In genomic region chr5:34499001-34499734, GRCh38 we compare ENCODE assay signal across 9 cellular contexts.
A peak's percentile ranks its signal among the peaks of the same experiment; 100 is the strongest.
DNase-seq lines count a peak whose midpoint lies in the region; ATAC-seq and TF ChIP-seq lines count a peak whose summit lies in the region.
"Had no signal": no experiment of that assay in that cellular context is flagged by ENCODE, and none has a peak within 500 bp of the region (broad histone marks: within the 10 kb centered on the region; RNA-seq: fewer than 3 reads in every experiment).

No MANE protein-coding gene starts in this region.

- H3K27ac Mint-ChIP-seq in activated naive CD8-positive, alpha-beta T cell treated with anti-CD3 and anti-CD28 coated beads for 36 hours, result peak overlapping the region; percentile 83
- H3K27ac Mint-ChIP-seq: T-helper 1 cell treated with Interleukin-12 subunit alpha and Interleukin-12 subunit beta and Interleukin-4 antibody, amounts not matched to agents 30 μg/mL and 1 μg/mL, for 36 hours had no signal

- H3K4me3 ChIP-seq in HL-60 (replicated peaks; ENCODE audit: insufficient read depth, low read length) (no peak overlapping the region), mucosa of rectum (ENCODE audit: low read length in 2 of 2) (no peak overlapping the region)

- H3K9me3 Mint-ChIP-seq in activated naive CD8-positive, alpha-beta T cell treated with anti-CD3 and anti-CD28 coated beads for 36 hours, result no peaks in the 10 kb centered on the region
- H3K9me3 Mint-ChIP-seq: T-helper 1 cell treated with Interleukin-12 subunit alpha and Interleukin-12 subunit beta and Interleukin-4 antibody, amounts not matched to agents 30 μg/mL and 1 μg/mL, for 36 hours had no signal

- no peaks in the 10 kb centered on the region for H3K36me3 Mint-ChIP-seq in activated naive CD8-positive, alpha-beta T cell treated with anti-CD3 and anti-CD28 coated beads for 36 hours

- peak overlapping the region; percentile 37 for H3K27ac ChIP-seq in HL-60 (replicated peaks)
- H3K27ac ChIP-seq in mucosa of rectum (ENCODE audit: low read depth in 2 of 2, low read length in 2 of 2), result peak overlapping the region; percentile 34 to 54

- no peaks in the 10 kb centered on the region for H3K27me3 ChIP-seq in HL-60 (ENCODE audit: insufficient read depth, poor library complexity, severe bottlenecking)
- no peaks in the 10 kb centered on the region for H3K27me3 ChIP-seq in mucosa of rectum (ENCODE audit: control insufficient read depth in 2 of 2, insufficient read depth in 2 of 2, low read length in 2 of 2)

- no peaks in the 10 kb centered on the region for H3K36me3 ChIP-seq in mucosa of rectum (ENCODE audit: control insufficient read depth in 2 of 2, insufficient read depth in 2 of 2, low read length in 2 of 2)

- H3K9me3 ChIP-seq in mucosa of rectum (ENCODE audit: control insufficient read depth in 2 of 2, low read length in 2 of 2), result no peaks in the 10 kb centered on the region

- peaks cover 16% of the 10 kb centered on the region for H3K27me3 Mint-ChIP-seq in activated naive CD8-positive, alpha-beta T cell treated with anti-CD3 and anti-CD28 coated beads for 36 hours

- no peak for TF ChIP-seq CTCF in HL-60 (IDR thresholded peaks at IDR 0.05; ENCODE audit: insufficient read depth, low read length)

- H3K4me1 Mint-ChIP-seq in activated naive CD8-positive, alpha-beta T cell treated with anti-CD3 and anti-CD28 coated beads for 36 hours, result peaks cover 12% of the 10 kb centered on the region

- H3K4me1 ChIP-seq in mucosa of rectum (ENCODE audit: control insufficient read depth in 2 of 2, insufficient read depth in 2 of 2, low read length in 2 of 2), result peaks cover 0 to 3% of the 10 kb centered on the region in 2 donors

- peak; percentile 65 for DNase-seq in GM04503 (ENCODE audit: low read depth)
- peak; percentile 63 to 65 for DNase-seq in HL-60 (ENCODE audit: low read depth in 1 of 2, low spot score in 1 of 2)
- DNase-seq in activated naive CD8-positive, alpha-beta T cell treated with anti-CD3 and anti-CD28 coated beads for 36 hours, result peak; percentile 25
- DNase-seq in NK-92 (lab: John Stamatoyannopoulos, UW; ENCODE audit: unreplicated experiment), result no peak
- no peak for DNase-seq in stimulated activated CD4-positive, alpha-beta T cell treated with anti-CD3 and anti-CD28 coated beads, Interleukin-2, amount 100 ng/mL, for 48 hours
- no peak for DNase-seq in left colon

- ATAC-seq in GM21526 (IDR thresholded peaks at IDR 0.05; ENCODE audit: low FRiP score, unreplicated experiment) (peak; percentile 90), left colon (no peak)

- no peak overlapping the region for H3K9ac ChIP-seq in mucosa of rectum (ENCODE audit: low read depth in 1 of 2, low read length in 2 of 2)

- intact Hi-C loops in left colon (cut with DNase I, micrococcal nuclease), result no loop called here

- H3K4me3 Mint-ChIP-seq in activated naive CD8-positive, alpha-beta T cell treated with anti-CD3 and anti-CD28 coated beads for 36 hours, result no peak overlapping the region
- H3K4me3 Mint-ChIP-seq: T-helper 1 cell treated with Interleukin-12 subunit alpha and Interleukin-12 subunit beta and Interleukin-4 antibody, amounts not matched to agents 30 μg/mL and 1 μg/mL, for 36 hours had no signal

Comparison
In these comparisons a context has a peak if more than half of its experiments do, and no peak if none do; other contexts are left out.
1. DNase-seq: peak in GM04503 (single experiment), HL-60 (2 of 2) and activated naive CD8-positive, alpha-beta T cell treated with anti-CD3 and anti-CD28 coated beads for 36 hours (single experiment); none in NK-92 (single experiment), stimulated activated CD4-positive, alpha-beta T cell treated with anti-CD3 and anti-CD28 coated beads, Interleukin-2, amount 100 ng/mL, for 48 hours (0 of 2) and left colon (0 of 2).